13 cellular contexts compared by ENCODE assay signal in genomic region chr1:77412069-77412793, GRCh38.
DNase-seq lines count a peak whose midpoint lies in the region; ATAC-seq and TF ChIP-seq lines count a peak whose summit lies in the region.
"Had no signal": no experiment of that assay in that cellular context is flagged by ENCODE, and none has a peak within 500 bp of the region (broad histone marks: within the 10 kb centered on the region; RNA-seq: fewer than 3 reads in every experiment).

No MANE protein-coding gene starts in this region.

- H3K27ac Mint-ChIP-seq in activated T-cell treated with anti-CD3 and anti-CD28 coated beads, Interleukin-2, amount 50 U/mL, for 72 hours, result no peak overlapping the region
- H3K27ac Mint-ChIP-seq: activated T-helper 2 cell treated with anti-CD3 and anti-CD28 coated beads, Interferon-gamma antibody, Interleukin-2, Interleukin-4, amounts not matched to agents 10 μg/mL and 5 μg/mL and 100 μg/mL, durations not matched to agents 14 hours and 24 hours and 36 hours had no signal

- DNase-seq in GM03348 (ENCODE audit: low spot score) (peak; percentile 20), NCI-H146 treated with DMSO at 0.1 percent for 48 hours (lab: John Stamatoyannopoulos, UW; ENCODE audit: unreplicated experiment) (peak; percentile 42), cardiac fibroblast (ENCODE audit: low read depth in 2 of 2) (peak; percentile 55 to 73), neuronal stem cell (ENCODE audit: low spot score) (no peak), hypothalamus (lab: John Stamatoyannopoulos, UW) (no peak), amygdala (lab: John Stamatoyannopoulos, UW) (no peak)
- DNase-seq in activated T-cell treated with anti-CD3 and anti-CD28 coated beads, Interleukin-2, amount 50 U/mL, for 72 hours, result no peak
- DNase-seq in stimulated activated CD4-positive, alpha-beta T cell treated with anti-CD3 and anti-CD28 coated beads, Interleukin-4, amount 100 ng/mL, for 24 hours, result no peak
- DNase-seq: NCI-H2171, T-helper 2 cell had no signal

- H3K9me3 Mint-ChIP-seq in activated T-cell treated with anti-CD3 and anti-CD28 coated beads, Interleukin-2, amount 50 U/mL, for 72 hours, result peaks cover 5 to 8% of the 10 kb centered on the region in 2 donors

- H3K23ac ChIP-seq in neuronal stem cell (ENCODE audit: low read depth, low read length, poor library complexity), result no peak overlapping the region

- no peak overlapping the region for H3K27ac ChIP-seq in neuronal stem cell (replicated peaks; ENCODE audit: low read length)

- H3K36me3 Mint-ChIP-seq in activated T-cell treated with anti-CD3 and anti-CD28 coated beads, Interleukin-2, amount 50 U/mL, for 72 hours (ENCODE audit: insufficient read depth in 2 of 2), result peaks cover 2 to 8% of the 10 kb centered on the region in 2 donors

- no peak overlapping the region for H3K9ac ChIP-seq in neuronal stem cell (ENCODE audit: low read depth, low read length, poor library complexity)

- no CpG with 5 or more reads among the region's 9 CpGs for WGBS in neuronal stem cell (ENCODE audit: extremely low coverage in 2 of 2, insufficient read length in 2 of 2, insufficient replicate concordance in 1 of 2), 2 donors

- TF ChIP-seq CTCF in cardiac fibroblast (IDR thresholded peaks at IDR 0.05; ENCODE audit: low read depth, low read length), result no peak

- no peak overlapping the region for H3K4ac ChIP-seq in neuronal stem cell (ENCODE audit: low read length)

- no peaks in the 10 kb centered on the region for H3K27me3 ChIP-seq in neuronal stem cell (ENCODE audit: control insufficient read depth in 3 of 3, insufficient read depth in 3 of 3, low read depth in 1 of 3, low read length in 3 of 3)

- no peak for ATAC-seq in activated T-cell treated with anti-CD3 and anti-CD28 coated beads, Interleukin-2, amount 50 U/mL, for 72 hours (replicated peaks in 1 of 2)
- ATAC-seq: left lobe of liver, sciatic nerve had no signal

- no peak overlapping the region for H2BK5ac ChIP-seq in neuronal stem cell (ENCODE audit: low read length)

- no peak overlapping the region for H2AK5ac ChIP-seq in neuronal stem cell (ENCODE audit: low read depth, low read length)

- peak overlapping the region; percentile 20 for H3K18ac ChIP-seq in neuronal stem cell (ENCODE audit: low read length)

- H3K79me1 ChIP-seq in neuronal stem cell (ENCODE audit: low read depth, low read length), result no peaks in the 10 kb centered on the region

- H2BK12ac ChIP-seq in neuronal stem cell (ENCODE audit: low read length), result no peak overlapping the region

- no peak overlapping the region for H3K14ac ChIP-seq in neuronal stem cell (ENCODE audit: low read length)

- H2AFZ ChIP-seq in neuronal stem cell (ENCODE audit: low read length), result peak overlapping the region; percentile 39

- no peak overlapping the region for H3K4me2 ChIP-seq in neuronal stem cell (ENCODE audit: insufficient read depth, low read length, poor library complexity, severe bottlenecking)

- H3K36me3 ChIP-seq in neuronal stem cell (replicated peaks in 1 of 2; ENCODE audit: control insufficient read depth in 2 of 2, insufficient read depth in 2 of 2, low read length in 2 of 2), result no peaks in the 10 kb centered on the region

- H4K91ac ChIP-seq in neuronal stem cell (ENCODE audit: low read depth, low read length, poor library complexity), result no peak overlapping the region

- H4K8ac ChIP-seq in neuronal stem cell (ENCODE audit: low read depth, low read length), result no peak overlapping the region

- no peak overlapping the region for H3K4me3 ChIP-seq in cardiac fibroblast (replicated peaks in 1 of 2; ENCODE audit: low read depth in 2 of 2, low read length in 2 of 2)
- no peak overlapping the region for H3K4me3 ChIP-seq in neuronal stem cell (ENCODE audit: low read length in 2 of 2)

- H2BK120ac ChIP-seq in neuronal stem cell (ENCODE audit: low read depth, low read length), result no peak overlapping the region

- H3K9me3 ChIP-seq in neuronal stem cell (replicated peaks in 1 of 2; ENCODE audit: control insufficient read depth in 2 of 2, insufficient read depth in 1 of 2, low read depth in 1 of 2, low read length in 2 of 2), result peaks cover 0 to 9% of the 10 kb centered on the region in 2 donors

- peaks cover 13 to 26% of the 10 kb centered on the region in 2 donors for H3K4me1 ChIP-seq in neuronal stem cell (ENCODE audit: control insufficient read depth in 2 of 2, insufficient read depth in 1 of 2, low read depth in 1 of 2, low read length in 2 of 2)

- H3K4me1 Mint-ChIP-seq in activated T-cell treated with anti-CD3 and anti-CD28 coated beads, Interleukin-2, amount 50 U/mL, for 72 hours (ENCODE audit: low read depth), result peaks cover 29% of the 10 kb centered on the region

- no peaks in the 10 kb centered on the region for H3K27me3 Mint-ChIP-seq in activated T-cell treated with anti-CD3 and anti-CD28 coated beads, Interleukin-2, amount 50 U/mL, for 72 hours (ENCODE audit: low read depth)

- H3K4me3 Mint-ChIP-seq in activated T-cell treated with anti-CD3 and anti-CD28 coated beads, Interleukin-2, amount 50 U/mL, for 72 hours, result no peak overlapping the region

- no peak overlapping the region for H2BK15ac ChIP-seq in neuronal stem cell (ENCODE audit: low read length)

Comparison
In these comparisons a context has a peak if more than half of its experiments do, and no peak if none do; other contexts are left out.
1. DNase-seq: peak in GM03348 (single experiment), NCI-H146 treated with DMSO at 0.1 percent for 48 hours (single experiment) and cardiac fibroblast (2 of 2); none in neuronal stem cell (single experiment), activated T-cell treated with anti-CD3 and anti-CD28 coated beads, Interleukin-2, amount 50 U/mL, for 72 hours (0 of 2), stimulated activated CD4-positive, alpha-beta T cell treated with anti-CD3 and anti-CD28 coated beads, Interleukin-4, amount 100 ng/mL, for 24 hours (single experiment), hypothalamus (0 of 51) and amygdala (0 of 56).